Comparison of ENCODE assay signal across 1 cellular context in the genomic region with DNA sequence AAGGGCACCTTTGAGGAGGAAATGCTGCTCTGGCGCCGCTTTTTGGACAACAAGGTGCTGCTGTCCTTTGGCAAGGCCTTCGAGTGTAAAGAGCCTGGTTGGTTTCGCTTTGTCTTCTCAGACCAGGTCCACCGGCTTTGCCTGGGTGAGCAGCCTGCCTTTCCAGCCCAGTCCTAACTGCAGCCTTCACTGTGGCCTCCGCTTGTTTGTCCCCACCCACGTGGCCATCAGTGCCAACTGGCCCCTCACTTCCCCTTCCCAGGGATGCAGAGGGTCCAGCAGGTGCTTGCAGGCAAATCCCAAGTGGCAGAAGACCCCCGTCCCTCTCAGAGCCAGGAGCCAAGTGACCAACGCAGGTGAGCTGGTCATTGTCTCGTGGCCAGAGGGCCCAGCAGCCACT.
A peak's percentile ranks its signal among the peaks of the same experiment; 100 is the strongest.
TF ChIP-seq lines count a peak whose summit lies in the region.

No MANE protein-coding gene starts in this region.

TF ChIP-seq in HepG2, 621 proteins besides CTCF, POLR2A, EP300 and RAD21:
- no peak for TF ChIP-seq ZIK1 (CRISPR knock-in tag; IDR thresholded peaks at IDR 0.05; ENCODE audit: borderline replicate concordance, low read depth)
- TF ChIP-seq ZNF333 (CRISPR knock-in tag; IDR thresholded peaks at IDR 0.05; ENCODE audit: borderline replicate concordance), result 0 out of 2 replicates have a peak, but pooled peaks have one; percentile 41
